ENCODE assay signal across 1 cellular context in the genomic region with DNA sequence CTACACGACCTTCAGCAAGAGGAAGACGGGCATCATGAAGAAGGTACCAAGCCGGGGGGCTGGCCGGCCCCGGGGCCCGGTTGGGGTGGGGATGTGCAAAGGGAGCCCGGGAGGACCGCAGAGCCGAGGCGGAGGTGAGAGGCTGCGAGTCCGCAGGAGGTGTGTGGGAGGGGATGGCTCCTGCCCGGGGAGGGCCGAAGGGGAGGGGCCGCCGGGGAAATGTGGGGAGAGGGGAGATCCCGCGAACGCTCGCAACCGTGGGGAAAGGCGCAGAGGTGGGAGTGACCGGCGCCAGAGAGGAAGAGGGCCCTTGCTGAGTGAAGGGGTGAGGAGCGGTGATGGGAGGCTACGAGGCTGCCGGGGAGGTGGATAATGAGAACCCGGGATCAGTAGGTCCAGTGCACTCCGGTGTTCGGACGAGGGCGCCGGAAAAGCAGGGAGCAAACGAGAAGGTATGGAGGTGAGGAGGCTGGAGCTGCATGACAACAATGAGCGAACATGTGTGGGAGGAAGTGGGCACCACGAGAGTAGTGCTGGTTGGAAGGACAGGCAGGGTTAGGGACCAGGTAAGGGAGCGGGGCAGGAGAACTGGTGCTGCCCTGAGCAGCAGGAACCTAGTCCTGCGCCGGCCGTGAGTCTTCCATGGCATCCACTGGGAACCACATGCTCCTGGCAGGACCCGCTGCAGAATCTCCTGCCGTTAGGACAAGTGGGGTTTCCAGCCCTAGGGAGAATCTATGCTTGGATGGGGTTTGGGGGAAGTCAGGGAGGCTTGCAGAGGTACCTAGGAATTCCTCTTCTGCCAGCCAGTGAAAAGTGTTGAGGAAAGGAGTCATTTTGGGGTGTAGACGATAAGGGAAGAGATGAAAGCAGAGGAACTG.
TF ChIP-seq lines count a peak whose summit lies in the region.

No MANE protein-coding gene starts in this region.

TF ChIP-seq in A549, 52 proteins besides CTCF, POLR2A, EP300 and RAD21 (continued from another document):
- TF ChIP-seq, protein P1, sequence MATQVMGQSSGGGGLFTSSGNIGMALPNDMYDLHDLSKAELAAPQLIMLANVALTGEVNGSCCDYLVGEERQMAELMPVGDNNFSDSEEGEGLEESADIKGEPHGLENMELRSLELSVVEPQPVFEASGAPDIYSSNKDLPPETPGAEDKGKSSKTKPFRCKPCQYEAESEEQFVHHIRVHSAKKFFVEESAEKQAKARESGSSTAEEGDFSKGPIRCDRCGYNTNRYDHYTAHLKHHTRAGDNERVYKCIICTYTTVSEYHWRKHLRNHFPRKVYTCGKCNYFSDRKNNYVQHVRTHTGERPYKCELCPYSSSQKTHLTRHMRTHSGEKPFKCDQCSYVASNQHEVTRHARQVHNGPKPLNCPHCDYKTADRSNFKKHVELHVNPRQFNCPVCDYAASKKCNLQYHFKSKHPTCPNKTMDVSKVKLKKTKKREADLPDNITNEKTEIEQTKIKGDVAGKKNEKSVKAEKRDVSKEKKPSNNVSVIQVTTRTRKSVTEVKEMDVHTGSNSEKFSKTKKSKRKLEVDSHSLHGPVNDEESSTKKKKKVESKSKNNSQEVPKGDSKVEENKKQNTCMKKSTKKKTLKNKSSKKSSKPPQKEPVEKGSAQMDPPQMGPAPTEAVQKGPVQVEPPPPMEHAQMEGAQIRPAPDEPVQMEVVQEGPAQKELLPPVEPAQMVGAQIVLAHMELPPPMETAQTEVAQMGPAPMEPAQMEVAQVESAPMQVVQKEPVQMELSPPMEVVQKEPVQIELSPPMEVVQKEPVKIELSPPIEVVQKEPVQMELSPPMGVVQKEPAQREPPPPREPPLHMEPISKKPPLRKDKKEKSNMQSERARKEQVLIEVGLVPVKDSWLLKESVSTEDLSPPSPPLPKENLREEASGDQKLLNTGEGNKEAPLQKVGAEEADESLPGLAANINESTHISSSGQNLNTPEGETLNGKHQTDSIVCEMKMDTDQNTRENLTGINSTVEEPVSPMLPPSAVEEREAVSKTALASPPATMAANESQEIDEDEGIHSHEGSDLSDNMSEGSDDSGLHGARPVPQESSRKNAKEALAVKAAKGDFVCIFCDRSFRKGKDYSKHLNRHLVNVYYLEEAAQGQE (IDR thresholded peaks at IDR 0.05) = no peak
- TF ChIP-seq NFE2L2 (conservative IDR thresholded peaks at IDR 0.05; ENCODE audit: low read length) (no peak), KDM1A (IDR thresholded peaks at IDR 0.05; ENCODE audit: low read depth) (no peak), EHF (CRISPR knock-in tag; IDR thresholded peaks at IDR 0.05) (no peak), FOSB (CRISPR knock-in tag; IDR thresholded peaks at IDR 0.05) (no peak), BHLHE40 (IDR thresholded peaks at IDR 0.05; ENCODE audit: low read depth, low read length) (no peak), JUN (IDR thresholded peaks at IDR 0.05) (no peak)
- TF ChIP-seq, protein P2, sequence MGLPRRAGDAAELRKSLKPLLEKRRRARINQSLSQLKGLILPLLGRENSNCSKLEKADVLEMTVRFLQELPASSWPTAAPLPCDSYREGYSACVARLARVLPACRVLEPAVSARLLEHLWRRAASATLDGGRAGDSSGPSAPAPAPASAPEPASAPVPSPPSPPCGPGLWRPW (IDR thresholded peaks at IDR 0.05) = no peak
TF ChIP-seq in A549: peak in this region for 0.
